Comparison of ENCODE assay signal across 8 cellular contexts in the genomic region with DNA sequence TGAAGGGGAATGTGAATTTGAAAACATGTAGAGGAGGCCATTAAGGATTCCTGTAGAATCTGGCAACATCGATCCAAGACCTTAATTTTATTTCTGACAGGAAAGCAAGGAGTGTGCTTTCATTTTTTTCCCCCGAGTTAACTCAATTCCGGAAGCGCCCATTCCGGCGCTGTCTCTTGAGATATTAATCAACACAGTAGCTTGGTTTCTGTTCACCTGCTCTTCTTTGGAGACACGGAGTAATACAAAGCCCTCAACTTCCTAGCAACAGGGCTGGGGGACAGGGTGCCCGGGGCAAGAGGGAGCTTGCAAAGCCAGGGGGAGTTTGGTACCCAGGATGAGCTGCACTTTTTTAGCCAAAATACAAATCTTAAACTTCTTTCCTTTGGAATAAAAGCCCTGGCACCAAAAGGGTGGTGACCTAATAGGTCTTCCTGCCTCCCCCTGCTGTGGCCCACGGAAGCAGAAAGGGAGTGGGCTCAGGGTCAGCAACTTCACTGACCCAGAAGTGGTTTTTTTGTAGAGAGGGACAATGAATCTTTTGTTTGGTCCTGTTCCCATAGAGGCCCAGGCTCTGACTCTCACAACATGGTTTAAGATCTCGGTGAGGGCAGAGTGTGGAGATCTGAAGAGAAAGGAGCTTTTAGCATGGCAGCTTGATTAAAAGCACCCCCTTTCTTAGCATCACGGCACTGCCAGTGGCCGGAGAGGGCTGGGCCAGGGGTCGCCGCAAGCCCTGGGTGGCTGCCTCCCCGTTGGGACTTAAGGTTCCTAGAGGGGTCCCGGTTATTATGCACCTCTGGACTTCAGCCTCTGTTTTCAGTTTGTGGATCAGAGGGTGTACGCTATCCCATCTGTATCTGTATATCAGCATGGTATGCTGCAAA.
A peak's percentile ranks its signal among the peaks of the same experiment; 100 is the strongest.
DNase-seq lines count a peak whose midpoint lies in the region; ATAC-seq and TF ChIP-seq lines count a peak whose summit lies in the region.

No MANE protein-coding gene starts in this region.

- H3K4me2 ChIP-seq in DND-41 (ENCODE audit: insufficient read depth, low read length) = peak overlapping the region; percentile 66

- peaks cover 72% of the 10 kb centered on the region for H3K36me3 ChIP-seq in DND-41 (ENCODE audit: insufficient read depth, low read length)

- DNase-seq in DND-41 = peak; percentile 78
- peak; percentile 73 for DNase-seq in NCI-H1436 (lab: John Stamatoyannopoulos, UW)
- peak in 1 of 61 donors; percentile 10 for DNase-seq in caudate nucleus (lab: John Stamatoyannopoulos, UW)
- no peak for DNase-seq in HPDE6-E6E7 (ENCODE audit: extremely low spot score)
- DNase-seq in epidermal melanocyte (ENCODE audit: insufficient read length, low spot score) = no peak
- DNase-seq in stimulated activated naive CD4-positive, alpha-beta T cell treated with Interleukin-2 at 50 U/mL for 16 hours (lab: John Stamatoyannopoulos, UW) = no peak

- H3K4me1 ChIP-seq in DND-41 (ENCODE audit: insufficient read depth, low read length) = peaks cover 100% of the 10 kb centered on the region

- H3K9me3 ChIP-seq in DND-41 (ENCODE audit: insufficient read depth, low read length, severe bottlenecking) = no peaks in the 10 kb centered on the region

- H3K36me3 Mint-ChIP-seq in nephron (ENCODE audit: low read depth) = peaks cover 5% of the 10 kb centered on the region

- peak overlapping the region; percentile 92 to 97 (median 96) for H3K27ac Mint-ChIP-seq in nephron

- no peaks in the 10 kb centered on the region for H4K20me1 ChIP-seq in DND-41 (ENCODE audit: insufficient read depth, low read length)

- H3K4me3 ChIP-seq in DND-41 (ENCODE audit: low read depth in 1 of 2, low read length in 2 of 2) = peak overlapping the region in 1 of 2 experiments; percentile 48; a peak in 2 of 4 replicates

- H3K27ac ChIP-seq in DND-41 (ENCODE audit: low read length) = peak overlapping the region; percentile 98
- H3K27ac ChIP-seq in caudate nucleus (ENCODE audit: low read depth, low read length) = peak overlapping the region; percentile 82

- ATAC-seq in DND-41 (ENCODE audit: insufficient read depth, low read depth) (peak; percentile 89), GM18909 (IDR thresholded peaks at IDR 0.05; ENCODE audit: poor library complexity, unreplicated experiment) (no peak)

- H3K27me3 Mint-ChIP-seq in nephron (ENCODE audit: low read depth) = peaks cover 77% of the 10 kb centered on the region

- peak overlapping the region; percentile 60 for H3K9ac ChIP-seq in DND-41 (ENCODE audit: low read depth, low read length)

- H2AFZ ChIP-seq in DND-41 (ENCODE audit: low read depth, low read length) = peak overlapping the region; percentile 45; the same call in 1 of the 2 replicates

- TF ChIP-seq CTCF in DND-41 (IDR thresholded peaks at IDR 0.05; ENCODE audit: borderline replicate concordance, extremely low read depth, low read length, poor library complexity, severe bottlenecking) = peak; percentile 8
- TF ChIP-seq CTCF in nephron (IDR thresholded peaks at IDR 0.05; ENCODE audit: unreplicated experiment in 3 of 3) = no peak

- H3K27me3 ChIP-seq in DND-41 (ENCODE audit: insufficient read depth, low read length, poor library complexity) = no peaks in the 10 kb centered on the region

- H3K4me1 Mint-ChIP-seq in nephron = peaks cover 59% of the 10 kb centered on the region

- H3K9me3 Mint-ChIP-seq in nephron = no peaks in the 10 kb centered on the region

- peak overlapping the region; percentile 63 to 64 (median 64) for H3K4me3 Mint-ChIP-seq in nephron

- H3K79me2 ChIP-seq in DND-41 (ENCODE audit: insufficient read depth, low read length) = peaks cover 95% of the 10 kb centered on the region

Comparison
In these comparisons a context has a peak if more than half of its experiments do, and no peak if none do; other contexts are left out.
1. DNase-seq: peak in DND-41 (single experiment) and NCI-H1436 (single experiment); none in HPDE6-E6E7 (single experiment), epidermal melanocyte (single experiment) and stimulated activated naive CD4-positive, alpha-beta T cell treated with Interleukin-2 at 50 U/mL for 16 hours (single experiment).